In the genomic region with DNA sequence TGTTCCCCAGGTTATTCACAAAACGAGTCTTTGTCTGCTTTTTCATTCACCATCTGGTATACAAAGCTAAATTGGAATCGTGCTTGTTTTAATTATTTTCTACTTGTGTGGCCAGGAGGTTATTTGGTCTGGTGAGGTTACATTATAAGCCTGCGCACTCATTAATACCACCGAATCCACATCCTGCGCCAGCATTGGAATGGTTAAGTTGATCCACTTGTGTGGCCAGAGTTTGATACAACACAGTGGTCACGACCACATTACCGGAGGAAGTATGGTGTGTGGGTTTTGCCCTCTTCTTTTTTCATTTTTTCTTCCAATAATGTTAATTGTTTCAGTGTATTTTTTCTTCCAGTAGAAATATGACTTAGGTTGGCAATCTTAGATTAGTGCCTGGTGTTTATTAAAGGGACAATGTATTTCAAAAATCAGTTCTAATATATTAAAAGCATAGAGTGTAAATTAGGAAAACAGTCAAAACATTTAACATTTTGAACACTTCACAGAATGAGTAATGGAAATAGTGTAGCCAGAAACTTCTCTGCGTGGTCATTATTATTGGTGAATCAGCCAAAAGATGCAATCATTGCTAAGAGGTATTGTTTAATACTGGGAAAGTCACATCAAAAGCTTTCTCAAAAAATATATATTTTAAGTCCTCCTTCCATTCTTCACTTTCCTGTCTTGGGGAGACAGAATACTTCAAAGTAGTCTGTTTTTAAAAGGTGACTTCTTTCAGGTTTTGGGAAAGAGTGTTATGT, we compare ENCODE assay signal across 11 cellular contexts.
DNase-seq lines count a peak whose midpoint lies in the region; ATAC-seq, FAIRE-seq and TF ChIP-seq lines count a peak whose summit lies in the region.
"Had no signal": no experiment of that assay in that cellular context is flagged by ENCODE, and none has a peak within 500 bp of the region (broad histone marks: within the 10 kb centered on the region; RNA-seq: fewer than 3 reads in every experiment).

No MANE protein-coding gene starts in this region.

- no peak for TF ChIP-seq EP300 in A549 (IDR thresholded peaks at IDR 0.05)

- peaks cover 8% of the 10 kb centered on the region for H4K20me1 ChIP-seq in GM23248 (ENCODE audit: insufficient read depth)

- H2AFZ ChIP-seq in GM23248, result no peak overlapping the region

- H3K9ac ChIP-seq in GM23248, result peak overlapping the region; percentile 69

- in situ Hi-C loops in GM23248 (cut with MboI), result no loop called here

- DNase-seq in A549 (ENCODE audit: low read depth in 1 of 2, low spot score in 1 of 2), result no peak
- peak; percentile 85 for DNase-seq in GM23248
- no peak for DNase-seq in activated B cell treated with CpG ODN at 0.5 μM for 24 hours
- peak; percentile 36 for DNase-seq in fibroblast of pulmonary artery (ENCODE audit: low read depth)
- DNase-seq in Ammon's horn (ENCODE audit: low spot score), result no peak
- DNase-seq: C1 segment of cervical spinal cord, heart left ventricle, NCI-H1092 had no signal

- no peaks in the 10 kb centered on the region for H3K27me3 Mint-ChIP-seq in activated B cell treated with CpG ODN at 0.5 μM for 24 hours

- CTCF ChIA-PET in A549 (lab: Yijun Ruan, JAX) (interaction anchor here (1.2 kb wide), 1 partner anchor 110 kb away, joined by 6 read pairs; no protein-coding TSS in a partner anchor), activated B cell treated with CpG ODN at 0.5 μM for 24 hours (lab: Charles Lee) (interaction anchor here (1.5 kb wide), 1 partner anchor 111 kb away, joined by 3 read pairs; no protein-coding TSS in a partner anchor)

- TF ChIP-seq POLR2A in A549 (IDR thresholded peaks at IDR 0.05; ENCODE audit: low read length), result no peak

- no peak for TF ChIP-seq CTCF in A549 (IDR thresholded peaks at IDR 0.05)
- TF ChIP-seq CTCF in activated B cell treated with CpG ODN at 0.5 μM for 24 hours (IDR thresholded peaks at IDR 0.05), result no peak
- TF ChIP-seq CTCF in fibroblast of pulmonary artery (IDR thresholded peaks at IDR 0.05; ENCODE audit: low read length, missing control alignments), result no peak

- H3K4me1 ChIP-seq in A549 (peaks cover 41% of the 10 kb centered on the region), GM23248 (ENCODE audit: insufficient read depth) (peaks cover 37% of the 10 kb centered on the region)

- WGBS in A549 (ENCODE audit: missing lambda C conversion rate), result 81% methylated on average over 8 of the region's 8 CpGs
- WGBS in GM23248 (ENCODE audit: low coverage in 1 of 2, low lambda C conversion rate in 2 of 2, missing lambda C conversion rate in 2 of 2), 2 experiments, result 25 to 31% methylated on average over 8 of the region's 8 CpGs

- TF ChIP-seq RAD21 in A549 (conservative IDR thresholded peaks at IDR 0.05 in 1 of 2, IDR thresholded peaks at IDR 0.05 in 1 of 2), result no peak

- H3K27me3 ChIP-seq in GM23248 (replicated peaks; ENCODE audit: insufficient read depth), result no peaks in the 10 kb centered on the region
- H3K27me3 ChIP-seq: heart left ventricle had no signal

- H3K36me3 Mint-ChIP-seq in activated B cell treated with CpG ODN at 0.5 μM for 24 hours (ENCODE audit: low read depth), result peaks cover 5% of the 10 kb centered on the region

- no peaks in the 10 kb centered on the region for H3K9me2 ChIP-seq in GM23248 (ENCODE audit: insufficient read depth)

- H3K36me3 ChIP-seq in GM23248 (ENCODE audit: low read depth), result no peaks in the 10 kb centered on the region
- H3K36me3 ChIP-seq: heart left ventricle had no signal

- intact Hi-C loops in activated B cell treated with CpG ODN at 0.5 μM for 24 hours (cut with micrococcal nuclease), result loop anchor here (5.0 kb wide), 1 partner anchor 33 kb away; no protein-coding TSS in a partner anchor

- H3K9me3 ChIP-seq in A549 (no peaks in the 10 kb centered on the region), GM23248 (ENCODE audit: low read depth) (no peaks in the 10 kb centered on the region)
- H3K9me3 ChIP-seq: heart left ventricle had no signal

- FAIRE-seq in A549 (lab: Jason Lieb, UNC), result no peak

- peak overlapping the region; percentile 82 for H3K27ac Mint-ChIP-seq in activated B cell treated with CpG ODN at 0.5 μM for 24 hours

- H3F3A ChIP-seq in GM23248 (ENCODE audit: insufficient read depth), result peaks cover 36% of the 10 kb centered on the region

- peaks cover 95% of the 10 kb centered on the region for H3K79me2 ChIP-seq in GM23248 (ENCODE audit: insufficient read depth)

- H3K27ac ChIP-seq in A549 (no peak overlapping the region), GM23248 (peak overlapping the region; percentile 84)

- peak overlapping the region; percentile 14; the same call in 2 of the 3 replicates for H3K4me2 ChIP-seq in A549
- H3K4me2 ChIP-seq in GM23248 (ENCODE audit: unreplicated experiment), result peak overlapping the region; percentile 59

- no peaks in the 10 kb centered on the region for H3K9me3 Mint-ChIP-seq in activated B cell treated with CpG ODN at 0.5 μM for 24 hours

- H3K4me3 ChIP-seq in A549, result no peak overlapping the region
- H3K4me3 ChIP-seq in GM23248, result no peak overlapping the region; the same call in 1 of the 2 replicates
- H3K4me3 ChIP-seq in fibroblast of pulmonary artery (replicated peaks; ENCODE audit: low read depth, low read length), result no peak overlapping the region
- H3K4me3 ChIP-seq: heart left ventricle had no signal

- ATAC-seq in A549 (no peak), activated B cell treated with CpG ODN at 0.5 μM for 24 hours (ENCODE audit: low read depth) (no peak), GM21619 (IDR thresholded peaks at IDR 0.05; ENCODE audit: unreplicated experiment) (no peak), GM19452 (IDR thresholded peaks at IDR 0.05; ENCODE audit: unreplicated experiment) (no peak), HG02610 (IDR thresholded peaks at IDR 0.05; ENCODE audit: unreplicated experiment) (no peak)

- peaks cover 94% of the 10 kb centered on the region for H3K4me1 Mint-ChIP-seq in activated B cell treated with CpG ODN at 0.5 μM for 24 hours

- H3K4me3 Mint-ChIP-seq in activated B cell treated with CpG ODN at 0.5 μM for 24 hours, result peak overlapping the region; percentile 38

- POLR2A ChIA-PET in A549 (lab: Yijun Ruan, JAX) (no interaction called here), activated B cell treated with CpG ODN at 0.5 μM for 24 hours (lab: Charles Lee) (interaction anchor here (2.0 kb wide), 1 partner anchor 81 kb away, joined by 10 read pairs; no protein-coding TSS in a partner anchor)

TF ChIP-seq in A549, 52 proteins besides CTCF, POLR2A, EP300 and RAD21:
- no peak for TF ChIP-seq FOSB (CRISPR knock-in tag; IDR thresholded peaks at IDR 0.05)

Comparison
In these comparisons a context has a peak if more than half of its experiments do, and no peak if none do; other contexts are left out.
1. DNase-seq: peak in GM23248 (single experiment) and fibroblast of pulmonary artery (single experiment); none in A549 (0 of 2), activated B cell treated with CpG ODN at 0.5 μM for 24 hours (single experiment) and Ammon's horn (single experiment).